Comparison of ENCODE assay signal across 20 cellular contexts in genomic region chr14:71115306-71115705, GRCh38.
"Had no signal": no experiment of that assay in that cellular context is flagged by ENCODE, and none has a peak within 500 bp of the region (broad histone marks: within the 10 kb centered on the region; RNA-seq: fewer than 3 reads in every experiment).

No MANE protein-coding gene starts in this region.

- H3K4me3 ChIP-seq: left lung, lung, ovary, prostate gland, thoracic aorta, upper lobe of left lung had no signal

- DNase-seq: activated CD4-positive, alpha-beta T cell treated with anti-CD3 and anti-CD28 coated beads for 36 hours; activated CD4-positive, alpha-beta T cell treated with anti-CD3 and anti-CD28 coated beads, Interleukin-2, amount 50 U/mL, for 4 hours; activated CD8-positive, alpha-beta memory T cell treated with anti-CD3 and anti-CD28 coated beads for 24 hours; activated CD8-positive, alpha-beta memory T cell treated with anti-CD3 and anti-CD28 coated beads, Interleukin-2, amount 50 U/mL, for 4 hours; activated naive CD4-positive, alpha-beta T cell treated with anti-CD3 and anti-CD28 coated beads for 36 hours; activated naive CD8-positive, alpha-beta T cell treated with anti-CD3 and anti-CD28 coated beads, Interleukin-2, amount 50 U/mL, for 24 hours; activated T-cell treated with anti-CD3 and anti-CD28 coated beads, Interleukin-2, amount 50 U/mL, for 24 hours; erythroblast; foreskin fibroblast; kidney glomerular epithelial cell; left lung; naive thymus-derived CD8-positive, alpha-beta T cell; ovary; stimulated activated CD4-positive, alpha-beta T cell treated with anti-CD3 and anti-CD28 coated beads, Interleukin-4, amount 100 ng/mL, for 24 hours; stimulated activated naive CD4-positive, alpha-beta T cell treated with Interleukin-2 at 50 U/mL for 16 hours; upper lobe of left lung had no signal

- H3K36me3 ChIP-seq: ovary, prostate gland, thoracic aorta had no signal

- H3K27me3 ChIP-seq: left lung, ovary, upper lobe of left lung had no signal

- FAIRE-seq: TTC549 had no signal

- H3K9me3 ChIP-seq: left lung, ovary, prostate gland, thoracic aorta, upper lobe of left lung had no signal

- H3K4me1 ChIP-seq: left lung, prostate gland, upper lobe of left lung had no signal

- H3K27ac ChIP-seq: left lung, ovary, prostate gland, thoracic aorta, upper lobe of left lung had no signal
